Comparison of ENCODE assay signal across 23 cellular contexts in genomic region chr22:48065852-48066251, GRCh38.
"Had no signal": no experiment of that assay in that cellular context is flagged by ENCODE, and none has a peak within 500 bp of the region (broad histone marks: within the 10 kb centered on the region; RNA-seq: fewer than 3 reads in every experiment).

No MANE protein-coding gene starts in this region.

- H3K36me3 ChIP-seq: brain microvascular endothelial cell, gastroesophageal sphincter, thoracic aorta, uterus had no signal

- DNase-seq: activated CD4-positive, alpha-beta T cell treated with anti-CD3 and anti-CD28 coated beads for 48 hours; activated CD4-positive, alpha-beta T cell treated with anti-CD3 and anti-CD28 coated beads, Interleukin-2, amount 50 U/mL, for 48 hours; activated CD8-positive, alpha-beta memory T cell treated with anti-CD3 and anti-CD28 coated beads for 24 hours; activated gamma-delta T cell; activated naive CD4-positive, alpha-beta T cell treated with anti-CD3 and anti-CD28 coated beads, Interleukin-2, amount 10 ng/mL, durations not matched to agents 7 days and 5 days; amniotic stem cell; brain microvascular endothelial cell; cortex of kidney; effector memory CD8-positive, alpha-beta T cell; erythroblast; hippocampal formation; immature natural killer cell; kidney; midbrain; naive thymus-derived CD4-positive, alpha-beta T cell; nucleus accumbens; right cardiac atrium; stimulated activated CD4-positive, alpha-beta T cell treated with anti-CD3 and anti-CD28 coated beads, Interleukin-2, amount 100 ng/mL, for 48 hours; uterus had no signal

- H3K4me1 ChIP-seq: gastroesophageal sphincter, parathyroid adenoma, uterus had no signal

- ATAC-seq: effector memory CD8-positive, alpha-beta T cell; gastroesophageal sphincter; naive thymus-derived CD4-positive, alpha-beta T cell; right cardiac atrium had no signal

- H3K9me3 ChIP-seq: thoracic aorta, uterus had no signal

- H3K27me3 ChIP-seq: brain microvascular endothelial cell, uterus had no signal

- H3K27ac ChIP-seq: brain microvascular endothelial cell, gastroesophageal sphincter, parathyroid adenoma, thoracic aorta, uterus, VCaP had no signal

- H3K4me3 ChIP-seq: gastroesophageal sphincter, thoracic aorta, uterus had no signal
